Comparison of ENCODE assay signal across 33 cellular contexts in genomic region chr9:70772591-70772990, GRCh38.
"Had no signal": no experiment of that assay in that cellular context is flagged by ENCODE, and none has a peak within 500 bp of the region (broad histone marks: within the 10 kb centered on the region; RNA-seq: fewer than 3 reads in every experiment).

No MANE protein-coding gene starts in this region.

- H3K27me3 ChIP-seq: adrenal gland, body of pancreas, breast epithelium, cardiac muscle cell, colonic mucosa, esophagus squamous epithelium, gastroesophageal sphincter had no signal

- H3K4me1 ChIP-seq: adrenal gland, body of pancreas, breast epithelium, colonic mucosa, esophagus squamous epithelium, gastroesophageal sphincter had no signal

- H3K9me3 Mint-ChIP-seq: activated B cell treated with CpG ODN at 0.5 μM for 24 hours; activated T-cell treated with anti-CD3 and anti-CD28 coated beads, Interleukin-2, amount 50 U/mL, for 4 hours; activated T-helper 17 cell treated with anti-CD3 and anti-CD28 coated beads, Interleukin-2, amount 50 U/mL, for 72 hours; T-cell; T-helper 2 cell treated with Interferon-gamma antibody and Interleukin-4, amounts not matched to agents 5 μg/mL and 100 μg/mL, for 36 hours had no signal

- H3K36me3 ChIP-seq: adrenal gland, breast epithelium, cardiac muscle cell, colonic mucosa, esophagus squamous epithelium, gastroesophageal sphincter, WERI-Rb-1 had no signal

- H3K27ac ChIP-seq: adrenal gland, body of pancreas, breast epithelium, cardiac muscle cell, colonic mucosa, epithelial cell of prostate, esophagus squamous epithelium, gastroesophageal sphincter, WERI-Rb-1 had no signal

- DNase-seq: activated B cell treated with CpG ODN at 0.5 μM for 24 hours; activated CD4-positive, alpha-beta T cell treated with anti-CD3 and anti-CD28 coated beads for 48 hours; activated CD4-positive, alpha-beta T cell treated with anti-CD3 and anti-CD28 coated beads, Interleukin-2, amount 50 U/mL, for 1 hour; activated CD4-positive, alpha-beta T cell treated with anti-CD3 and anti-CD28 coated beads, Interleukin-2, amount 50 U/mL, for 48 hours; activated CD8-positive, alpha-beta memory T cell treated with anti-CD3 and anti-CD28 coated beads for 24 hours; activated CD8-positive, alpha-beta T cell treated with anti-CD3 and anti-CD28 coated beads for 36 hours; activated effector memory CD4-positive, alpha-beta T cell treated with Interleukin-2 at 50 U/mL for 16 hours; activated gamma-delta T cell treated with Interleukin-2 at 50 U/mL for 16 hours; activated naive CD4-positive, alpha-beta T cell treated with anti-CD3 and anti-CD28 coated beads, Interleukin-2, amount 50 U/mL, for 16 hours; activated naive CD4-positive, alpha-beta T cell treated with Interleukin-2 at 50 U/mL for 16 hours; activated T-cell treated with anti-CD3 and anti-CD28 coated beads, Interleukin-2, amount 50 U/mL, for 4 hours; adrenal gland; amygdala; aorta; body of pancreas; central memory CD4-positive, alpha-beta T cell; colonic mucosa; effector CD8-positive, alpha-beta T cell; esophagus squamous epithelium; foreskin melanocyte; SW 1271; T-cell; T-helper 17 cell; T1000; WERI-Rb-1 had no signal

- H3K27ac Mint-ChIP-seq: activated B cell treated with CpG ODN at 0.5 μM for 24 hours; activated CD8-positive, alpha-beta T cell treated with anti-CD3 and anti-CD28 coated beads for 36 hours; activated naive CD8-positive, alpha-beta T cell; activated T-helper 17 cell treated with anti-CD3 and anti-CD28 coated beads, Interleukin-2, amount 50 U/mL, for 72 hours; T-cell; T-helper 17 cell; T-helper 2 cell treated with Interferon-gamma antibody and Interleukin-4, amounts not matched to agents 5 μg/mL and 100 μg/mL, for 36 hours had no signal

- H3K4me1 Mint-ChIP-seq: activated B cell treated with CpG ODN at 0.5 μM for 24 hours; activated T-helper 17 cell treated with anti-CD3 and anti-CD28 coated beads, Interleukin-2, amount 50 U/mL, for 72 hours; T-cell; T-helper 17 cell had no signal

- H3K36me3 Mint-ChIP-seq: activated naive CD8-positive, alpha-beta T cell; T-cell had no signal

- ATAC-seq: activated CD4-positive, CD25-positive, alpha-beta regulatory T cell treated with anti-CD3 and anti-CD28 coated beads, Interleukin-2, amount 50 U/mL, for 24 hours; activated CD8-positive, alpha-beta T cell treated with anti-CD3 and anti-CD28 coated beads for 36 hours; activated T-cell treated with anti-CD3 and anti-CD28 coated beads, Interleukin-2, amount 50 U/mL, for 4 hours; activated T-helper 17 cell treated with anti-CD3 and anti-CD28 coated beads, Interleukin-2, amount 50 U/mL, for 72 hours; body of pancreas; gastroesophageal sphincter; T-cell; T-helper 17 cell had no signal

- H3K4me3 ChIP-seq: adrenal gland, body of pancreas, breast epithelium, cardiac muscle cell, colonic mucosa, esophagus squamous epithelium, gastroesophageal sphincter had no signal

- H3K9me3 ChIP-seq: adrenal gland, body of pancreas, breast epithelium, colonic mucosa, esophagus squamous epithelium, gastroesophageal sphincter had no signal

- H3K27me3 Mint-ChIP-seq: activated B cell treated with CpG ODN at 0.5 μM for 24 hours had no signal

- H3K4me3 Mint-ChIP-seq: activated B cell treated with CpG ODN at 0.5 μM for 24 hours; activated CD8-positive, alpha-beta T cell treated with anti-CD3 and anti-CD28 coated beads for 36 hours; activated naive CD8-positive, alpha-beta T cell; activated T-cell treated with anti-CD3 and anti-CD28 coated beads, Interleukin-2, amount 50 U/mL, for 4 hours; activated T-helper 17 cell treated with anti-CD3 and anti-CD28 coated beads, Interleukin-2, amount 50 U/mL, for 72 hours; T-cell; T-helper 17 cell; T-helper 2 cell treated with Interferon-gamma antibody and Interleukin-4, amounts not matched to agents 5 μg/mL and 100 μg/mL, for 36 hours had no signal
